1 cellular context compared by ENCODE assay signal in genomic region chr22:36352775-36353507, GRCh38.
TF ChIP-seq lines count a peak whose summit lies in the region.

No MANE protein-coding gene starts in this region.

TF ChIP-seq in HEK293, 187 proteins besides CTCF, POLR2A, EP300 and RAD21 (continued from another document and continues in another):
- TF ChIP-seq ZBTB26 (tag by site-specific recombination; optimal IDR thresholded peaks at IDR 0.05) (no peak), ZNF843 (tag by site-specific recombination; IDR thresholded peaks at IDR 0.05) (no peak), ZEB2 (tag by site-specific recombination; IDR thresholded peaks at IDR 0.05) (peak; percentile 72; the same call in 1 of the 2 replicates), ZNF837 (tag by site-specific recombination; IDR thresholded peaks at IDR 0.05) (no peak), ZNF155 (tag by site-specific recombination; IDR thresholded peaks at IDR 0.05) (no peak), ZNF121 (tag by site-specific recombination; IDR thresholded peaks at IDR 0.05) (0 out of 2 replicates have a peak, but pooled peaks have one; percentile 38), ZNF561 (tag by site-specific recombination; IDR thresholded peaks at IDR 0.05; ENCODE audit: borderline replicate concordance) (no peak), ZNF433 (tag by site-specific recombination; IDR thresholded peaks at IDR 0.05; ENCODE audit: low read depth) (no peak), ZFP3 (tag by site-specific recombination; IDR thresholded peaks at IDR 0.05; ENCODE audit: low read depth) (no peak), ZNF654 (tag by site-specific recombination; IDR thresholded peaks at IDR 0.05; ENCODE audit: low read depth) (no peak), ZBTB20 (tag by site-specific recombination; IDR thresholded peaks at IDR 0.05) (no peak), ZFHX2 (tag by site-specific recombination; conservative IDR thresholded peaks at IDR 0.05) (peak; percentile 92), KLF10 (tag by site-specific recombination; IDR thresholded peaks at IDR 0.05) (peak; percentile 38; the same call in 1 of the 2 replicates), HOXA7 (CRISPR knock-in tag; IDR thresholded peaks at IDR 0.05; ENCODE audit: borderline replicate concordance) (no peak), REST (tag by site-specific recombination; IDR thresholded peaks at IDR 0.05) (no peak), ZNF449 (tag by site-specific recombination; IDR thresholded peaks at IDR 0.05) (peak; percentile 69; the same call in 1 of the 2 replicates), ZNF10 (tag by site-specific recombination; IDR thresholded peaks at IDR 0.05) (no peak), REPIN1 (tag by site-specific recombination; IDR thresholded peaks at IDR 0.05; ENCODE audit: low read depth) (no peak), YY1 (tag by site-specific recombination; IDR thresholded peaks at IDR 0.05) (no peak), ZNF513 (tag by site-specific recombination; IDR thresholded peaks at IDR 0.05) (no peak), ZNF529 (tag by site-specific recombination; IDR thresholded peaks at IDR 0.05; ENCODE audit: insufficient replicate concordance) (no peak), ZNF174 (tag by site-specific recombination; IDR thresholded peaks at IDR 0.05) (no peak), ZNF610 (tag by site-specific recombination; IDR thresholded peaks at IDR 0.05; ENCODE audit: borderline replicate concordance) (no peak), ZNF133 (tag by site-specific recombination; IDR thresholded peaks at IDR 0.05) (no peak), SP2 (tag by site-specific recombination; IDR thresholded peaks at IDR 0.05) (no peak), PRDM1 (tag by site-specific recombination; IDR thresholded peaks at IDR 0.05) (no peak), ZNF544 (tag by site-specific recombination; IDR thresholded peaks at IDR 0.05) (no peak), ZNF768 (tag by site-specific recombination; IDR thresholded peaks at IDR 0.05) (peak; percentile 7; the same call in 1 of the 2 replicates), PRDM4 (tag by site-specific recombination; IDR thresholded peaks at IDR 0.05) (0 out of 2 replicates have a peak, but pooled peaks have one; percentile 17), ZNF623 (tag by site-specific recombination; IDR thresholded peaks at IDR 0.05) (no peak), ZNF324 (tag by site-specific recombination; IDR thresholded peaks at IDR 0.05) (no peak)
- TF ChIP-seq, protein P1, sequence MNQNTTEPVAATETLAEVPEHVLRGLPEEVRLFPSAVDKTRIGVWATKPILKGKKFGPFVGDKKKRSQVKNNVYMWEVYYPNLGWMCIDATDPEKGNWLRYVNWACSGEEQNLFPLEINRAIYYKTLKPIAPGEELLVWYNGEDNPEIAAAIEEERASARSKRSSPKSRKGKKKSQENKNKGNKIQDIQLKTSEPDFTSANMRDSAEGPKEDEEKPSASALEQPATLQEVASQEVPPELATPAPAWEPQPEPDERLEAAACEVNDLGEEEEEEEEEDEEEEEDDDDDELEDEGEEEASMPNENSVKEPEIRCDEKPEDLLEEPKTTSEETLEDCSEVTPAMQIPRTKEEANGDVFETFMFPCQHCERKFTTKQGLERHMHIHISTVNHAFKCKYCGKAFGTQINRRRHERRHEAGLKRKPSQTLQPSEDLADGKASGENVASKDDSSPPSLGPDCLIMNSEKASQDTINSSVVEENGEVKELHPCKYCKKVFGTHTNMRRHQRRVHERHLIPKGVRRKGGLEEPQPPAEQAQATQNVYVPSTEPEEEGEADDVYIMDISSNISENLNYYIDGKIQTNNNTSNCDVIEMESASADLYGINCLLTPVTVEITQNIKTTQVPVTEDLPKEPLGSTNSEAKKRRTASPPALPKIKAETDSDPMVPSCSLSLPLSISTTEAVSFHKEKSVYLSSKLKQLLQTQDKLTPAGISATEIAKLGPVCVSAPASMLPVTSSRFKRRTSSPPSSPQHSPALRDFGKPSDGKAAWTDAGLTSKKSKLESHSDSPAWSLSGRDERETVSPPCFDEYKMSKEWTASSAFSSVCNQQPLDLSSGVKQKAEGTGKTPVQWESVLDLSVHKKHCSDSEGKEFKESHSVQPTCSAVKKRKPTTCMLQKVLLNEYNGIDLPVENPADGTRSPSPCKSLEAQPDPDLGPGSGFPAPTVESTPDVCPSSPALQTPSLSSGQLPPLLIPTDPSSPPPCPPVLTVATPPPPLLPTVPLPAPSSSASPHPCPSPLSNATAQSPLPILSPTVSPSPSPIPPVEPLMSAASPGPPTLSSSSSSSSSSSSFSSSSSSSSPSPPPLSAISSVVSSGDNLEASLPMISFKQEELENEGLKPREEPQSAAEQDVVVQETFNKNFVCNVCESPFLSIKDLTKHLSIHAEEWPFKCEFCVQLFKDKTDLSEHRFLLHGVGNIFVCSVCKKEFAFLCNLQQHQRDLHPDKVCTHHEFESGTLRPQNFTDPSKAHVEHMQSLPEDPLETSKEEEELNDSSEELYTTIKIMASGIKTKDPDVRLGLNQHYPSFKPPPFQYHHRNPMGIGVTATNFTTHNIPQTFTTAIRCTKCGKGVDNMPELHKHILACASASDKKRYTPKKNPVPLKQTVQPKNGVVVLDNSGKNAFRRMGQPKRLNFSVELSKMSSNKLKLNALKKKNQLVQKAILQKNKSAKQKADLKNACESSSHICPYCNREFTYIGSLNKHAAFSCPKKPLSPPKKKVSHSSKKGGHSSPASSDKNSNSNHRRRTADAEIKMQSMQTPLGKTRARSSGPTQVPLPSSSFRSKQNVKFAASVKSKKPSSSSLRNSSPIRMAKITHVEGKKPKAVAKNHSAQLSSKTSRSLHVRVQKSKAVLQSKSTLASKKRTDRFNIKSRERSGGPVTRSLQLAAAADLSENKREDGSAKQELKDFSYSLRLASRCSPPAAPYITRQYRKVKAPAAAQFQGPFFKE (tag by site-specific recombination; IDR thresholded peaks at IDR 0.05; ENCODE audit: borderline replicate concordance) = no peak
- TF ChIP-seq, protein P2, sequence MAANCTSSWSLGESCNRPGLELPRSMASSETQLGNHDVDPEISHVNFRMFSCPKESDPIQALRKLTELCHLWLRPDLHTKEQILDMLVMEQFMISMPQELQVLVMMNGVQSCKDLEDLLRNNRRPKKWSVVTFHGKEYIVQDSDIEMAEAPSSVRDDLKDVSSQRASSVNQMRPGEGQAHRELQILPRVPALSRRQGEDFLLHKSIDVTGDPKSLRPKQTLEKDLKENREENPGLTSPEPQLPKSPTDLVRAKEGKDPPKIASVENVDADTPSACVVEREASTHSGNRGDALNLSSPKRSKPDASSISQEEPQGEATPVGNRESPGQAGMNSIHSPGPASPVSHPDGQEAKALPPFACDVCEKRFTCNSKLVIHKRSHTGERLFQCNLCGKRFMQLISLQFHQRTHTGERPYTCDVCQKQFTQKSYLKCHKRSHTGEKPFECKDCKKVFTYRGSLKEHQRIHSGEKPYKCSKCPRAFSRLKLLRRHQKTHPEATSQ (tag by site-specific recombination; IDR thresholded peaks at IDR 0.05) = no peak
- TF ChIP-seq, protein P3, sequence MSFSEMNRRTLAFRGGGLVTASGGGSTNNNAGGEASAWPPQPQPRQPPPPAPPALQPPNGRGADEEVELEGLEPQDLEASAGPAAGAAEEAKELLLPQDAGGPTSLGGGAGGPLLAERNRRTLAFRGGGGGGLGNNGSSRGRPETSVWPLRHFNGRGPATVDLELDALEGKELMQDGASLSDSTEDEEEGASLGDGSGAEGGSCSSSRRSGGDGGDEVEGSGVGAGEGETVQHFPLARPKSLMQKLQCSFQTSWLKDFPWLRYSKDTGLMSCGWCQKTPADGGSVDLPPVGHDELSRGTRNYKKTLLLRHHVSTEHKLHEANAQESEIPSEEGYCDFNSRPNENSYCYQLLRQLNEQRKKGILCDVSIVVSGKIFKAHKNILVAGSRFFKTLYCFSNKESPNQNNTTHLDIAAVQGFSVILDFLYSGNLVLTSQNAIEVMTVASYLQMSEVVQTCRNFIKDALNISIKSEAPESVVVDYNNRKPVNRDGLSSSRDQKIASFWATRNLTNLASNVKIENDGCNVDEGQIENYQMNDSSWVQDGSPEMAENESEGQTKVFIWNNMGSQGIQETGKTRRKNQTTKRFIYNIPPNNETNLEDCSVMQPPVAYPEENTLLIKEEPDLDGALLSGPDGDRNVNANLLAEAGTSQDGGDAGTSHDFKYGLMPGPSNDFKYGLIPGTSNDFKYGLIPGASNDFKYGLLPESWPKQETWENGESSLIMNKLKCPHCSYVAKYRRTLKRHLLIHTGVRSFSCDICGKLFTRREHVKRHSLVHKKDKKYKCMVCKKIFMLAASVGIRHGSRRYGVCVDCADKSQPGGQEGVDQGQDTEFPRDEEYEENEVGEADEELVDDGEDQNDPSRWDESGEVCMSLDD (tag by site-specific recombination; IDR thresholded peaks at IDR 0.05) = no peak
- TF ChIP-seq, protein P4, sequence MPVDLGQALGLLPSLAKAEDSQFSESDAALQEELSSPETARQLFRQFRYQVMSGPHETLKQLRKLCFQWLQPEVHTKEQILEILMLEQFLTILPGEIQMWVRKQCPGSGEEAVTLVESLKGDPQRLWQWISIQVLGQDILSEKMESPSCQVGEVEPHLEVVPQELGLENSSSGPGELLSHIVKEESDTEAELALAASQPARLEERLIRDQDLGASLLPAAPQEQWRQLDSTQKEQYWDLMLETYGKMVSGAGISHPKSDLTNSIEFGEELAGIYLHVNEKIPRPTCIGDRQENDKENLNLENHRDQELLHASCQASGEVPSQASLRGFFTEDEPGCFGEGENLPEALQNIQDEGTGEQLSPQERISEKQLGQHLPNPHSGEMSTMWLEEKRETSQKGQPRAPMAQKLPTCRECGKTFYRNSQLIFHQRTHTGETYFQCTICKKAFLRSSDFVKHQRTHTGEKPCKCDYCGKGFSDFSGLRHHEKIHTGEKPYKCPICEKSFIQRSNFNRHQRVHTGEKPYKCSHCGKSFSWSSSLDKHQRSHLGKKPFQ (tag by site-specific recombination; IDR thresholded peaks at IDR 0.05) = peak; percentile 50; the same call in 1 of the 2 replicates
